In the genomic region with DNA sequence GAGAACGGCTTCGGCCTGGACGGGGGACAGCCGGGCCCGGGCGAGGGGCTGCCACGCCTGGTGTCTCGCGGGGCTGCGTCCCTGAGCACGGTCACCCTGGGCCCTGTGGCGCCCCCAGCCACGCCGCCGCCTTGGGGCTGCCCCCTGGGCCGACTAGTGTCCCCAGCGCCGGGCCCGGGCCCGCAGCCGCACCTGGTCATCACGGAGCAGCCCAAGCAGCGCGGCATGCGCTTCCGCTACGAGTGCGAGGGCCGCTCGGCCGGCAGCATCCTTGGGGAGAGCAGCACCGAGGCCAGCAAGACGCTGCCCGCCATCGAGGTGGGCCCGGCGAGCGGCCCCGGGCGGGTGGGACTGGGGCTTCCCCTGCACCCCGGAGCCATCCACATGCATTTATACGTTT, we compare ENCODE assay signal across 35 cellular contexts.
"Had no signal": no experiment of that assay in that cellular context is flagged by ENCODE, and none has a peak within 500 bp of the region (broad histone marks: within the 10 kb centered on the region; RNA-seq: fewer than 3 reads in every experiment).

No MANE protein-coding gene starts in this region.

- H3K27ac Mint-ChIP-seq: activated CD4-positive, alpha-beta memory T cell treated with anti-CD3 and anti-CD28 coated beads for 36 hours; activated CD4-positive, alpha-beta T cell treated with anti-CD3 and anti-CD28 coated beads for 36 hours; activated CD8-positive, alpha-beta memory T cell treated with anti-CD3 and anti-CD28 coated beads, Interleukin-2, amount 10 ng/mL, durations not matched to agents 7 days and 5 days; activated CD8-positive, alpha-beta T cell treated with anti-CD3 and anti-CD28 coated beads, Interleukin-2, amount 10 ng/mL, durations not matched to agents 7 days and 5 days; activated naive CD4-positive, alpha-beta T cell treated with anti-CD3 and anti-CD28 coated beads for 36 hours; activated naive CD4-positive, alpha-beta T cell treated with anti-CD3 and anti-CD28 coated beads, Interleukin-2, amount 50 U/mL, for 24 hours; activated naive CD8-positive, alpha-beta T cell treated with anti-CD3 and anti-CD28 coated beads for 36 hours; activated naive CD8-positive, alpha-beta T cell treated with anti-CD3 and anti-CD28 coated beads, Interleukin-2, amount 50 U/mL, for 24 hours; activated T-helper 1 cell treated with anti-CD3 and anti-CD28 coated beads, Interleukin-12 subunit alpha, Interleukin-12 subunit beta, Interleukin-2, Interleukin-4 antibody, amounts not matched to agents 30 ng/mL and 10 ng/mL and 1 ng/mL, durations not matched to agents 14 hours and 24 hours and 36 hours; activated T-helper 2 cell treated with anti-CD3 and anti-CD28 coated beads, Interferon-gamma antibody, Interleukin-2, Interleukin-4, amounts not matched to agents 10 μg/mL and 5 μg/mL and 100 μg/mL, durations not matched to agents 14 hours and 24 hours and 36 hours; T-cell; T-helper 1 cell treated with Interleukin-12 subunit alpha and Interleukin-12 subunit beta and Interleukin-4 antibody, amounts not matched to agents 30 μg/mL and 1 μg/mL, for 36 hours; T-helper 2 cell treated with Interferon-gamma antibody and Interleukin-4, amounts not matched to agents 5 μg/mL and 100 μg/mL, for 36 hours had no signal

- ATAC-seq: activated CD4-positive, alpha-beta T cell treated with anti-CD3 and anti-CD28 coated beads for 36 hours; activated CD8-positive, alpha-beta memory T cell treated with anti-CD3 and anti-CD28 coated beads, Interleukin-2, amount 10 ng/mL, durations not matched to agents 7 days and 5 days; activated CD8-positive, alpha-beta T cell treated with anti-CD3 and anti-CD28 coated beads, Interleukin-2, amount 10 ng/mL, durations not matched to agents 7 days and 5 days; activated naive CD8-positive, alpha-beta T cell treated with anti-CD3 and anti-CD28 coated beads, Interleukin-2, amount 50 U/mL, for 24 hours; body of pancreas; gastroesophageal sphincter; T-cell had no signal

- H3K4me1 ChIP-seq: body of pancreas, colonic mucosa had no signal

- H3K27me3 Mint-ChIP-seq: activated CD4-positive, alpha-beta memory T cell treated with anti-CD3 and anti-CD28 coated beads for 36 hours; activated CD4-positive, alpha-beta T cell treated with anti-CD3 and anti-CD28 coated beads for 36 hours; activated CD4-positive, alpha-beta T cell treated with anti-CD3 and anti-CD28 coated beads, Interleukin-2, amount 10 ng/mL, durations not matched to agents 24 days and 14 days; activated CD8-positive, alpha-beta memory T cell treated with anti-CD3 and anti-CD28 coated beads, Interleukin-2, amount 10 ng/mL, durations not matched to agents 7 days and 5 days; activated naive CD4-positive, alpha-beta T cell treated with anti-CD3 and anti-CD28 coated beads, Interleukin-2, amount 50 U/mL, for 24 hours; activated naive CD8-positive, alpha-beta T cell treated with anti-CD3 and anti-CD28 coated beads for 36 hours; activated naive CD8-positive, alpha-beta T cell treated with anti-CD3 and anti-CD28 coated beads, Interleukin-2, amount 50 U/mL, for 24 hours; T-cell had no signal

- H3K9me3 ChIP-seq: adrenal gland, body of pancreas, colonic mucosa, esophagus squamous epithelium, gastroesophageal sphincter had no signal

- FAIRE-seq: endometrium, endothelial cell of umbilical vein had no signal

- H3K27ac ChIP-seq: adrenal gland, body of pancreas, colonic mucosa, epithelial cell of prostate, esophagus squamous epithelium, gastroesophageal sphincter had no signal

- H3K27me3 ChIP-seq: adrenal gland, body of pancreas, colonic mucosa, esophagus squamous epithelium, gastroesophageal sphincter had no signal

- H3K4me3 ChIP-seq: adrenal gland, body of pancreas, colonic mucosa, esophagus squamous epithelium, gastroesophageal sphincter had no signal

- H3K9me3 Mint-ChIP-seq: activated CD4-positive, alpha-beta memory T cell treated with anti-CD3 and anti-CD28 coated beads for 36 hours; activated CD4-positive, alpha-beta T cell treated with anti-CD3 and anti-CD28 coated beads, Interleukin-2, amount 10 ng/mL, durations not matched to agents 24 days and 14 days; activated naive CD4-positive, alpha-beta T cell treated with anti-CD3 and anti-CD28 coated beads for 36 hours; activated naive CD4-positive, alpha-beta T cell treated with anti-CD3 and anti-CD28 coated beads, Interleukin-2, amount 50 U/mL, for 24 hours; activated naive CD8-positive, alpha-beta T cell treated with anti-CD3 and anti-CD28 coated beads for 36 hours; activated naive CD8-positive, alpha-beta T cell treated with anti-CD3 and anti-CD28 coated beads, Interleukin-2, amount 50 U/mL, for 24 hours; activated T-helper 1 cell treated with anti-CD3 and anti-CD28 coated beads, Interleukin-12 subunit alpha, Interleukin-12 subunit beta, Interleukin-2, Interleukin-4 antibody, amounts not matched to agents 30 ng/mL and 10 ng/mL and 1 ng/mL, durations not matched to agents 14 hours and 24 hours and 36 hours; activated T-helper 2 cell treated with anti-CD3 and anti-CD28 coated beads, Interferon-gamma antibody, Interleukin-2, Interleukin-4, amounts not matched to agents 10 μg/mL and 5 μg/mL and 100 μg/mL, durations not matched to agents 14 hours and 24 hours and 36 hours; T-cell; T-helper 1 cell treated with Interleukin-12 subunit alpha and Interleukin-12 subunit beta and Interleukin-4 antibody, amounts not matched to agents 30 μg/mL and 1 μg/mL, for 36 hours; T-helper 2 cell treated with Interferon-gamma antibody and Interleukin-4, amounts not matched to agents 5 μg/mL and 100 μg/mL, for 36 hours had no signal

- DNase-seq: activated CD4-positive, alpha-beta memory T cell treated with anti-CD3 and anti-CD28 coated beads for 36 hours; activated CD4-positive, alpha-beta T cell treated with anti-CD3 and anti-CD28 coated beads for 36 hours; activated CD4-positive, alpha-beta T cell treated with anti-CD3 and anti-CD28 coated beads, Interleukin-2, amount 10 ng/mL, durations not matched to agents 24 days and 14 days; activated CD4-positive, CD25-positive, alpha-beta regulatory T cell; activated CD4-positive, CD25-positive, alpha-beta regulatory T cell treated with anti-CD3 and anti-CD28 coated beads, Interleukin-2, amount 50 U/mL, for 72 hours; activated CD8-positive, alpha-beta memory T cell treated with anti-CD3 and anti-CD28 coated beads, Interleukin-2, amount 10 ng/mL, durations not matched to agents 7 days and 5 days; activated CD8-positive, alpha-beta memory T cell treated with anti-CD3 and anti-CD28 coated beads, Interleukin-2, amount 50 U/mL, for 4 hours; activated CD8-positive, alpha-beta T cell treated with anti-CD3 and anti-CD28 coated beads, Interleukin-2, amount 10 ng/mL, durations not matched to agents 7 days and 5 days; activated effector memory CD4-positive, alpha-beta T cell treated with anti-CD3 and anti-CD28 coated beads, Interleukin-2, amount 50 U/mL, for 16 hours; activated naive CD4-positive, alpha-beta T cell treated with anti-CD3 and anti-CD28 coated beads for 36 hours; activated naive CD8-positive, alpha-beta T cell treated with anti-CD3 and anti-CD28 coated beads for 36 hours; activated naive CD8-positive, alpha-beta T cell treated with anti-CD3 and anti-CD28 coated beads, Interleukin-2, amount 50 U/mL, for 24 hours; activated T-cell treated with anti-CD3 and anti-CD28 coated beads, Interleukin-2, amount 50 U/mL, for 1 hour; activated T-cell treated with anti-CD3 and anti-CD28 coated beads, Interleukin-2, amount 50 U/mL, for 48 hours; adrenal gland; amygdala; aorta; body of pancreas; caudate nucleus; cerebellar nuclear complex; colonic mucosa; effector CD8-positive, alpha-beta T cell; esophagus squamous epithelium; foreskin melanocyte; T-cell; T1000 had no signal

- H3K36me3 ChIP-seq: colonic mucosa had no signal

- H3K4me3 Mint-ChIP-seq: activated CD4-positive, alpha-beta memory T cell treated with anti-CD3 and anti-CD28 coated beads for 36 hours; activated CD4-positive, alpha-beta T cell treated with anti-CD3 and anti-CD28 coated beads for 36 hours; activated CD4-positive, alpha-beta T cell treated with anti-CD3 and anti-CD28 coated beads, Interleukin-2, amount 10 ng/mL, durations not matched to agents 24 days and 14 days; activated CD8-positive, alpha-beta memory T cell treated with anti-CD3 and anti-CD28 coated beads, Interleukin-2, amount 10 ng/mL, durations not matched to agents 7 days and 5 days; activated CD8-positive, alpha-beta T cell treated with anti-CD3 and anti-CD28 coated beads, Interleukin-2, amount 10 ng/mL, durations not matched to agents 7 days and 5 days; activated naive CD4-positive, alpha-beta T cell treated with anti-CD3 and anti-CD28 coated beads for 36 hours; activated naive CD4-positive, alpha-beta T cell treated with anti-CD3 and anti-CD28 coated beads, Interleukin-2, amount 50 U/mL, for 24 hours; activated naive CD8-positive, alpha-beta T cell treated with anti-CD3 and anti-CD28 coated beads for 36 hours; activated naive CD8-positive, alpha-beta T cell treated with anti-CD3 and anti-CD28 coated beads, Interleukin-2, amount 50 U/mL, for 24 hours; activated T-helper 1 cell treated with anti-CD3 and anti-CD28 coated beads, Interleukin-12 subunit alpha, Interleukin-12 subunit beta, Interleukin-2, Interleukin-4 antibody, amounts not matched to agents 30 ng/mL and 10 ng/mL and 1 ng/mL, durations not matched to agents 14 hours and 24 hours and 36 hours; T-cell; T-helper 1 cell treated with Interleukin-12 subunit alpha and Interleukin-12 subunit beta and Interleukin-4 antibody, amounts not matched to agents 30 μg/mL and 1 μg/mL, for 36 hours; T-helper 2 cell treated with Interferon-gamma antibody and Interleukin-4, amounts not matched to agents 5 μg/mL and 100 μg/mL, for 36 hours had no signal
